14 cellular contexts compared by ENCODE assay signal in the genomic region with DNA sequence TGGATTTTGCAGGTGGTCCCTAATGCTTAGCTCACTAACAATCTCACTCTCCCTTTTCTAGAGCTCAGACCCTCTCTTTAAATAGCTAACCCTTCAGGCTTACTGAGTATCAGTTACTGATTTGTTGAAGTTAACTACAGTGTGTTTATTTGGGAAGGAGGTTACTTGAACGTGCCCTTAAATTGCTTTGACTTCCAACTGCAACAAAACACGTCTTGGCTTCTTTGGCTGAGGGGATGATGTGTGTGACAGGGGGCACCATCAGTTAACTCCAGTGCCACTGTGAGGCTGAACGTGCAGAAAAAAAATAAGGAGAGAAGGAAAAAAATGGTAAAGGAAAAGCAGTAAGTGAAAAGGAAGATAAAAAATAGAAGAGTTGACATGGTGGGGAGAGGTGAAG.
"Had no signal": no experiment of that assay in that cellular context is flagged by ENCODE, and none has a peak within 500 bp of the region (broad histone marks: within the 10 kb centered on the region; RNA-seq: fewer than 3 reads in every experiment).

No MANE protein-coding gene starts in this region.

- H3K36me3 ChIP-seq: cardiac muscle cell, left lung, right atrium auricular region, spleen, suprapubic skin, upper lobe of right lung had no signal

- H3K27ac Mint-ChIP-seq: activated CD4-positive, alpha-beta memory T cell treated with anti-CD3 and anti-CD28 coated beads for 36 hours; activated T-cell treated with anti-CD3 and anti-CD28 coated beads, Interleukin-2, amount 50 U/mL, for 72 hours; memory B cell had no signal

- ATAC-seq: activated T-cell treated with anti-CD3 and anti-CD28 coated beads, Interleukin-2, amount 50 U/mL, for 72 hours had no signal

- DNase-seq: activated CD4-positive, alpha-beta memory T cell treated with anti-CD3 and anti-CD28 coated beads for 36 hours; activated CD8-positive, alpha-beta memory T cell treated with anti-CD3 and anti-CD28 coated beads, Interleukin-2, amount 50 U/mL, for 4 hours; activated T-cell treated with anti-CD3 and anti-CD28 coated beads, Interleukin-2, amount 50 U/mL, for 72 hours; aorta; effector CD4-positive, alpha-beta T cell; left lung; spleen; stimulated activated naive CD4-positive, alpha-beta T cell treated with Interleukin-2 at 50 U/mL for 16 hours; upper lobe of right lung had no signal

- H3K4me1 ChIP-seq: parathyroid adenoma, right atrium auricular region had no signal

- H3K4me3 Mint-ChIP-seq: activated CD4-positive, alpha-beta memory T cell treated with anti-CD3 and anti-CD28 coated beads for 36 hours; activated T-cell treated with anti-CD3 and anti-CD28 coated beads, Interleukin-2, amount 50 U/mL, for 72 hours; memory B cell had no signal

- H3K4me3 ChIP-seq: cardiac muscle cell, left lung, right atrium auricular region, spleen, suprapubic skin, upper lobe of right lung had no signal

- H3K4me1 Mint-ChIP-seq: memory B cell had no signal

- H3K27ac ChIP-seq: cardiac muscle cell, left lung, parathyroid adenoma, right atrium auricular region, spleen, suprapubic skin, upper lobe of right lung had no signal

- H3K9me3 Mint-ChIP-seq: activated CD4-positive, alpha-beta memory T cell treated with anti-CD3 and anti-CD28 coated beads for 36 hours; activated T-cell treated with anti-CD3 and anti-CD28 coated beads, Interleukin-2, amount 50 U/mL, for 72 hours; memory B cell had no signal

- H3K36me3 Mint-ChIP-seq: activated CD4-positive, alpha-beta memory T cell treated with anti-CD3 and anti-CD28 coated beads for 36 hours; memory B cell had no signal

- H3K9me3 ChIP-seq: left lung, right atrium auricular region, spleen, suprapubic skin, upper lobe of right lung had no signal

- H3K27me3 ChIP-seq: cardiac muscle cell, left lung, right atrium auricular region, upper lobe of right lung had no signal
